ENCODE assay signal across 1 cellular context in the genomic region with DNA sequence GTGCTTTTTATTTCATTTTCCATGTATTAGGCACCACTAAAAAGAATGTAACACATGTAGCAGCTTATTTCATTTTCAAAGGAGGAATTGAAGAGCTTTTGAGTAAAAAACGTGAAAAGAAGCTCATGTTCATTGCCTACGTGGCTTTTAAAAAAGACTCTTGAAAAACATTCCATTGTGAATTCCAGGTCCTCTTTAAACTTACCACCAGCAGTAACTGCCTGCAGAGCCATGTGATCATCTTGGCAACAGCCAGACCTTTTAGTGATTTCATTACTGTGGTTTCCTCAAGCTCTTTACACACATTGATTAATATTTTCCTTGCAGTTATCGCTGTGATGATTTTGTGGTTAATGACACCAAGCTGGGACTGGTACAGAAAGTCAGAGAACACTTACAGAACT.
TF ChIP-seq lines count a peak whose summit lies in the region.

No MANE protein-coding gene starts in this region.

TF ChIP-seq in SK-N-SH, 30 proteins besides CTCF, POLR2A, EP300 and RAD21 (continued from another document):
- TF ChIP-seq, protein P1, sequence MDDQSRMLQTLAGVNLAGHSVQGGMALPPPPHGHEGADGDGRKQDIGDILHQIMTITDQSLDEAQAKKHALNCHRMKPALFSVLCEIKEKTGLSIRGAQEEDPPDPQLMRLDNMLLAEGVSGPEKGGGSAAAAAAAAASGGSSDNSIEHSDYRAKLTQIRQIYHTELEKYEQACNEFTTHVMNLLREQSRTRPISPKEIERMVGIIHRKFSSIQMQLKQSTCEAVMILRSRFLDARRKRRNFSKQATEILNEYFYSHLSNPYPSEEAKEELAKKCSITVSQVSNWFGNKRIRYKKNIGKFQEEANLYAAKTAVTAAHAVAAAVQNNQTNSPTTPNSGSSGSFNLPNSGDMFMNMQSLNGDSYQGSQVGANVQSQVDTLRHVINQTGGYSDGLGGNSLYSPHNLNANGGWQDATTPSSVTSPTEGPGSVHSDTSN (IDR thresholded peaks at IDR 0.05), result peak; percentile 22; the same call in 1 of the 2 replicates
- TF ChIP-seq SMC3 (IDR thresholded peaks at IDR 0.05; ENCODE audit: low read depth, low read length) (no peak), POLR2AphosphoS5 (IDR thresholded peaks at IDR 0.05; ENCODE audit: low read depth, low read length) (0 out of 2 replicates have a peak, but pooled peaks have one; percentile 20), TEAD4 (IDR thresholded peaks at IDR 0.05; ENCODE audit: borderline replicate concordance, insufficient read depth) (peak; percentile 40; the same call in 1 of the 2 replicates), FOXM1 (IDR thresholded peaks at IDR 0.05; ENCODE audit: low read depth) (no peak), TCF12 (IDR thresholded peaks at IDR 0.05) (peak; percentile 50; the same call in 1 of the 2 replicates)
- TF ChIP-seq, protein P2, sequence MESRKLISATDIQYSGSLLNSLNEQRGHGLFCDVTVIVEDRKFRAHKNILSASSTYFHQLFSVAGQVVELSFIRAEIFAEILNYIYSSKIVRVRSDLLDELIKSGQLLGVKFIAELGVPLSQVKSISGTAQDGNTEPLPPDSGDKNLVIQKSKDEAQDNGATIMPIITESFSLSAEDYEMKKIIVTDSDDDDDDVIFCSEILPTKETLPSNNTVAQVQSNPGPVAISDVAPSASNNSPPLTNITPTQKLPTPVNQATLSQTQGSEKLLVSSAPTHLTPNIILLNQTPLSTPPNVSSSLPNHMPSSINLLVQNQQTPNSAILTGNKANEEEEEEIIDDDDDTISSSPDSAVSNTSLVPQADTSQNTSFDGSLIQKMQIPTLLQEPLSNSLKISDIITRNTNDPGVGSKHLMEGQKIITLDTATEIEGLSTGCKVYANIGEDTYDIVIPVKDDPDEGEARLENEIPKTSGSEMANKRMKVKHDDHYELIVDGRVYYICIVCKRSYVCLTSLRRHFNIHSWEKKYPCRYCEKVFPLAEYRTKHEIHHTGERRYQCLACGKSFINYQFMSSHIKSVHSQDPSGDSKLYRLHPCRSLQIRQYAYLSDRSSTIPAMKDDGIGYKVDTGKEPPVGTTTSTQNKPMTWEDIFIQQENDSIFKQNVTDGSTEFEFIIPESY (IDR thresholded peaks at IDR 0.05; ENCODE audit: borderline replicate concordance, low read depth), result no peak
TF ChIP-seq in SK-N-SH: peak in this region for 8.
